ENCODE assay signal across 14 cellular contexts in the genomic region with DNA sequence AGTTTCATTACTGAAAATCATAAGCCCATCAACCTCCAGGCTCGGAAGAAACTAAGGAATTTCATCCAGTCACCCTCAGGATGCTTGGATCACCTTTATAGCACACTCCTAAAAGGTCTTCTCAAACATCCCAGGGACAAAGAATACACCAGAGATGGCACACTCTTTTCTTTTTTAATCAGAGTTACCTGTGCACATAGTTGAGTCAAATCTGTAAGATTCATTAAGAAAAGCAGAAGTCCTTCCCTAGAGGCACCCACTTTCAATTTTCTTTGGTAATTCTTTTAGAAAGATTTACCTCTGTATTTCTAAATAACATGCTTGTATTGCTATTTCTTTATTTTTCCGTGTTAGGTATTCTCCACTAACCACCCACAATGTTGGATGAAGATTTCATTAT. TPM values are rescaled to one million over a fixed set of nuclear protein-coding genes. Genes with fewer than 3 reads are reported as not detected.
A peak's percentile ranks its signal among the peaks of the same experiment; 100 is the strongest.
DNase-seq lines count a peak whose midpoint lies in the region; ATAC-seq and TF ChIP-seq lines count a peak whose summit lies in the region.
"Had no signal": no experiment of that assay in that cellular context is flagged by ENCODE, and none has a peak within 500 bp of the region (broad histone marks: within the 10 kb centered on the region; RNA-seq: fewer than 3 reads in every experiment).

No MANE protein-coding gene starts in this region.

- H3K79me2 ChIP-seq in OCI-LY7 (ENCODE audit: insufficient read depth, low read depth, low read length), result no peaks in the 10 kb centered on the region

- no peaks in the 10 kb centered on the region for H3K9me2 ChIP-seq in OCI-LY7 (ENCODE audit: insufficient read depth, low read length)

- H3K27me3 Mint-ChIP-seq in activated naive CD4-positive, alpha-beta T cell treated with anti-CD3 and anti-CD28 coated beads, Interleukin-2, amount 50 U/mL, for 24 hours, result no peaks in the 10 kb centered on the region
- no peaks in the 10 kb centered on the region for H3K27me3 Mint-ChIP-seq in activated T-helper 17 cell treated with anti-CD3 and anti-CD28 coated beads, Interleukin-2, amount 50 U/mL, for 72 hours
- no peaks in the 10 kb centered on the region for H3K27me3 Mint-ChIP-seq in stimulated activated naive B cell treated with anti-CD40 and anti-IgM and Interleukin-4, amounts not matched to agents 10 μg/mL and 1 μg/mL and 100 μg/mL, for 72 hours

- no peak overlapping the region for H3K4me3 ChIP-seq in OCI-LY7 (ENCODE audit: low read depth, low read length, poor library complexity, severe bottlenecking)
- H3K4me3 ChIP-seq: upper lobe of right lung had no signal

- H4K20me1 ChIP-seq in OCI-LY7 (ENCODE audit: insufficient read depth, low read length), result no peaks in the 10 kb centered on the region

- peak overlapping the region; percentile 71 for H3K27ac Mint-ChIP-seq in activated naive CD4-positive, alpha-beta T cell treated with anti-CD3 and anti-CD28 coated beads, Interleukin-2, amount 50 U/mL, for 24 hours
- peak overlapping the region; percentile 93 for H3K27ac Mint-ChIP-seq in activated T-helper 17 cell treated with anti-CD3 and anti-CD28 coated beads, Interleukin-2, amount 50 U/mL, for 72 hours
- peak overlapping the region; percentile 75 for H3K27ac Mint-ChIP-seq in stimulated activated naive B cell treated with anti-CD40 and anti-IgM and Interleukin-4, amounts not matched to agents 10 μg/mL and 1 μg/mL and 100 μg/mL, for 72 hours

- no TSS peak for BruUV-seq in OCI-LY7 (replicated peaks; lab: Mats Ljungman, UMichigan)

- H3K27ac ChIP-seq in OCI-LY7 (ENCODE audit: low read depth, low read length, poor library complexity, severe bottlenecking), result no peak overlapping the region

- H3K4me1 Mint-ChIP-seq in activated naive CD4-positive, alpha-beta T cell treated with anti-CD3 and anti-CD28 coated beads, Interleukin-2, amount 50 U/mL, for 24 hours, result peaks cover 87% of the 10 kb centered on the region
- peaks cover 60% of the 10 kb centered on the region for H3K4me1 Mint-ChIP-seq in activated T-helper 17 cell treated with anti-CD3 and anti-CD28 coated beads, Interleukin-2, amount 50 U/mL, for 72 hours
- peaks cover 67 to 93% of the 10 kb centered on the region in 2 donors for H3K4me1 Mint-ChIP-seq in stimulated activated naive B cell treated with anti-CD40 and anti-IgM and Interleukin-4, amounts not matched to agents 10 μg/mL and 1 μg/mL and 100 μg/mL, for 72 hours
- H3K4me1 Mint-ChIP-seq: nephron had no signal

- H3K4me2 ChIP-seq in OCI-LY7 (ENCODE audit: low read length), result no peak overlapping the region

- DNase-seq in activated naive CD4-positive, alpha-beta T cell (lab: John Stamatoyannopoulos, UW), result no peak
- no peak for DNase-seq in stimulated activated naive B cell treated with anti-CD40 and anti-IgM and Interleukin-4, amounts not matched to agents 10 μg/mL and 1 μg/mL and 100 μg/mL, for 72 hours
- no peak for DNase-seq in OCI-LY7 (ENCODE audit: low spot score)
- DNase-seq: cortex of kidney, hypothalamus, NCI-H2029 treated with DMSO at 0.1 percent for 48 hours, retina, upper lobe of right lung had no signal

- peaks cover 12% of the 10 kb centered on the region for H3K9me3 Mint-ChIP-seq in activated naive CD4-positive, alpha-beta T cell treated with anti-CD3 and anti-CD28 coated beads, Interleukin-2, amount 50 U/mL, for 24 hours
- peaks cover 11% of the 10 kb centered on the region for H3K9me3 Mint-ChIP-seq in activated T-helper 17 cell treated with anti-CD3 and anti-CD28 coated beads, Interleukin-2, amount 50 U/mL, for 72 hours
- H3K9me3 Mint-ChIP-seq in stimulated activated naive B cell treated with anti-CD40 and anti-IgM and Interleukin-4, amounts not matched to agents 10 μg/mL and 1 μg/mL and 100 μg/mL, for 72 hours, result peaks cover 6 to 9% of the 10 kb centered on the region in 2 donors

- peaks cover 1% of the 10 kb centered on the region for H3K36me3 Mint-ChIP-seq in activated naive CD4-positive, alpha-beta T cell treated with anti-CD3 and anti-CD28 coated beads, Interleukin-2, amount 50 U/mL, for 24 hours
- no peaks in the 10 kb centered on the region for H3K36me3 Mint-ChIP-seq in activated T-helper 17 cell treated with anti-CD3 and anti-CD28 coated beads, Interleukin-2, amount 50 U/mL, for 72 hours (ENCODE audit: low read depth)
- H3K36me3 Mint-ChIP-seq in stimulated activated naive B cell treated with anti-CD40 and anti-IgM and Interleukin-4, amounts not matched to agents 10 μg/mL and 1 μg/mL and 100 μg/mL, for 72 hours, result peaks cover 5 to 27% of the 10 kb centered on the region in 2 donors

- no peaks in the 10 kb centered on the region for H3K9me3 ChIP-seq in OCI-LY7 (ENCODE audit: low read length)
- H3K9me3 ChIP-seq: upper lobe of right lung had no signal

- H3K36me3 ChIP-seq in OCI-LY7 (ENCODE audit: insufficient read depth, low read length), result no peaks in the 10 kb centered on the region
- H3K36me3 ChIP-seq: upper lobe of right lung had no signal

- no peak for TF ChIP-seq CTCF in OCI-LY7 (conservative IDR thresholded peaks at IDR 0.05; ENCODE audit: low read length)

- POLR2A ChIA-PET in OCI-LY7 (lab: Charles Lee), result no interaction called here

- no peak overlapping the region for H2AFZ ChIP-seq in OCI-LY7 (ENCODE audit: low read length)

- H3K4me1 ChIP-seq in OCI-LY7 (ENCODE audit: insufficient read depth, low read length, poor library complexity, severe bottlenecking), result peaks cover 5% of the 10 kb centered on the region

- CTCF ChIA-PET in OCI-LY7 (lab: Charles Lee; ENCODE audit: unreplicated experiment), result no interaction called here

- intact Hi-C loops in OCI-LY7 (cut with micrococcal nuclease; ENCODE audit: unreplicated experiment), result no loop called here

- H3K4me3 Mint-ChIP-seq in activated naive CD4-positive, alpha-beta T cell treated with anti-CD3 and anti-CD28 coated beads, Interleukin-2, amount 50 U/mL, for 24 hours, result peak overlapping the region; percentile 16
- H3K4me3 Mint-ChIP-seq in activated T-helper 17 cell treated with anti-CD3 and anti-CD28 coated beads, Interleukin-2, amount 50 U/mL, for 72 hours, result peak overlapping the region; percentile 72
- H3K4me3 Mint-ChIP-seq in stimulated activated naive B cell treated with anti-CD40 and anti-IgM and Interleukin-4, amounts not matched to agents 10 μg/mL and 1 μg/mL and 100 μg/mL, for 72 hours, result no peak overlapping the region
- H3K4me3 Mint-ChIP-seq: nephron had no signal

- ATAC-seq in HG02678 (IDR thresholded peaks at IDR 0.05; ENCODE audit: unreplicated experiment), result peak; percentile 32
- peak; percentile 28 for ATAC-seq in activated T-helper 17 cell treated with anti-CD3 and anti-CD28 coated beads, Interleukin-2, amount 50 U/mL, for 72 hours (replicated peaks)
- ATAC-seq in stimulated activated naive B cell treated with anti-CD40 and anti-IgM and Interleukin-4, amounts not matched to agents 10 μg/mL and 1 μg/mL and 100 μg/mL, for 72 hours (replicated peaks), result peak; percentile 74 to 78
- no peak for ATAC-seq in HG03095 (IDR thresholded peaks at IDR 0.05; ENCODE audit: unreplicated experiment)
- no peak for ATAC-seq in GM21367 (IDR thresholded peaks at IDR 0.05; ENCODE audit: unreplicated experiment)

RNA-seq across cellular contexts. Expression of a gene that starts 50.6 kb away (rescaled TPM):
- total RNA-seq in activated T-helper 17 cell treated with anti-CD3 and anti-CD28 coated beads, Interleukin-2, amount 50 U/mL, for 72 hours, result 1 to 10 TPM; 1.0 to 2.1 TPM
- total RNA-seq in OCI-LY7 (2014; rRNA removed; shearing (Covaris generic)), result not detected in 2 replicates
- not detected in 2 replicates for total RNA-seq in OCI-LY7 (2022)

Comparison
In these comparisons a context has a peak if more than half of its experiments do, and no peak if none do; other contexts are left out.
1. H3K4me3 Mint-ChIP-seq: peak in activated naive CD4-positive, alpha-beta T cell treated with anti-CD3 and anti-CD28 coated beads, Interleukin-2, amount 50 U/mL, for 24 hours (single experiment) and activated T-helper 17 cell treated with anti-CD3 and anti-CD28 coated beads, Interleukin-2, amount 50 U/mL, for 72 hours (single experiment); none in stimulated activated naive B cell treated with anti-CD40 and anti-IgM and Interleukin-4, amounts not matched to agents 10 μg/mL and 1 μg/mL and 100 μg/mL, for 72 hours (0 of 2).
2. ATAC-seq: peak in HG02678 (single experiment), activated T-helper 17 cell treated with anti-CD3 and anti-CD28 coated beads, Interleukin-2, amount 50 U/mL, for 72 hours (single experiment) and stimulated activated naive B cell treated with anti-CD40 and anti-IgM and Interleukin-4, amounts not matched to agents 10 μg/mL and 1 μg/mL and 100 μg/mL, for 72 hours (2 of 2); none in HG03095 (single experiment) and GM21367 (single experiment).
3. Peak in every context shown above with its lines, with median percentiles within 50 percentile points of each other: H3K27ac Mint-ChIP-seq.